ENCODE assay signal across 19 cellular contexts in genomic region chr4:101050836-101051205, GRCh38.
"Had no signal": no experiment of that assay in that cellular context is flagged by ENCODE, and none has a peak within 500 bp of the region (broad histone marks: within the 10 kb centered on the region; RNA-seq: fewer than 3 reads in every experiment).

No MANE protein-coding gene starts in this region.

- H3K36me3 Mint-ChIP-seq: activated naive CD4-positive, alpha-beta T cell treated with anti-CD3 and anti-CD28 coated beads, Interleukin-2, amount 10 ng/mL, durations not matched to agents 7 days and 5 days had no signal

- H3K4me1 ChIP-seq: lower lobe of right lung, spleen had no signal

- H3K4me1 Mint-ChIP-seq: activated naive CD4-positive, alpha-beta T cell treated with anti-CD3 and anti-CD28 coated beads, Interleukin-2, amount 10 ng/mL, durations not matched to agents 7 days and 5 days; stimulated activated naive CD8-positive, alpha-beta T cell treated with anti-CD3 and anti-CD28 coated beads, Interleukin-15, amount 100 ng/mL, for 72 hours had no signal

- H3K27ac ChIP-seq: lower lobe of right lung, spleen had no signal

- H3K27ac Mint-ChIP-seq: activated CD8-positive, alpha-beta T cell treated with anti-CD3 and anti-CD28 coated beads for 36 hours; activated naive CD4-positive, alpha-beta T cell treated with anti-CD3 and anti-CD28 coated beads, Interleukin-2, amount 10 ng/mL, durations not matched to agents 7 days and 5 days; stimulated activated naive CD8-positive, alpha-beta T cell treated with anti-CD3 and anti-CD28 coated beads, Interleukin-15, amount 100 ng/mL, for 72 hours had no signal

- H3K9me3 Mint-ChIP-seq: activated CD8-positive, alpha-beta T cell treated with anti-CD3 and anti-CD28 coated beads for 36 hours; activated naive CD4-positive, alpha-beta T cell treated with anti-CD3 and anti-CD28 coated beads, Interleukin-2, amount 10 ng/mL, durations not matched to agents 7 days and 5 days; activated T-cell treated with anti-CD3 and anti-CD28 coated beads, Interleukin-2, amount 50 U/mL, for 4 hours; immature natural killer cell; neural crest cell; stimulated activated naive CD8-positive, alpha-beta T cell treated with anti-CD3 and anti-CD28 coated beads, Interleukin-15, amount 100 ng/mL, for 72 hours had no signal

- H3K27me3 Mint-ChIP-seq: activated CD8-positive, alpha-beta T cell treated with anti-CD3 and anti-CD28 coated beads for 36 hours; activated naive CD4-positive, alpha-beta T cell treated with anti-CD3 and anti-CD28 coated beads, Interleukin-2, amount 10 ng/mL, durations not matched to agents 7 days and 5 days; stimulated activated naive CD8-positive, alpha-beta T cell treated with anti-CD3 and anti-CD28 coated beads, Interleukin-15, amount 100 ng/mL, for 72 hours had no signal

- DNase-seq: activated CD4-positive, alpha-beta T cell treated with anti-CD3 and anti-CD28 coated beads for 48 hours; activated CD4-positive, CD25-positive, alpha-beta regulatory T cell; activated effector memory CD4-positive, alpha-beta T cell treated with anti-CD3 and anti-CD28 coated beads, Interleukin-2, amount 50 U/mL, for 16 hours; activated naive CD4-positive, alpha-beta T cell treated with anti-CD3 and anti-CD28 coated beads, Interleukin-2, amount 10 ng/mL, durations not matched to agents 7 days and 5 days; activated T-cell treated with anti-CD3 and anti-CD28 coated beads, Interleukin-2, amount 50 U/mL, for 4 hours; immature natural killer cell; lower lobe of right lung; mesendoderm; mucosa of descending colon; retina; spleen; stimulated activated CD4-positive, alpha-beta T cell treated with anti-CD3 and anti-CD28 coated beads, Interleukin-4, amount 100 ng/mL, for 1 hour; stimulated activated naive CD8-positive, alpha-beta T cell treated with anti-CD3 and anti-CD28 coated beads, Interleukin-15, amount 100 ng/mL, for 72 hours; T1000 had no signal

- H3K4me3 ChIP-seq: cardiac muscle cell, lower lobe of right lung, mucosa of descending colon, spleen, tibial nerve had no signal

- H3K9me3 ChIP-seq: lower lobe of right lung, mucosa of descending colon, spleen, tibial nerve had no signal

- H3K27me3 ChIP-seq: cardiac muscle cell, spleen, tibial nerve had no signal

- H3K36me3 ChIP-seq: cardiac muscle cell, lower lobe of right lung, tibial nerve had no signal

- ATAC-seq: left lobe of liver, lower lobe of right lung, mucosa of descending colon had no signal

- H3K4me3 Mint-ChIP-seq: activated CD8-positive, alpha-beta T cell treated with anti-CD3 and anti-CD28 coated beads for 36 hours; activated naive CD4-positive, alpha-beta T cell treated with anti-CD3 and anti-CD28 coated beads, Interleukin-2, amount 10 ng/mL, durations not matched to agents 7 days and 5 days; activated T-cell treated with anti-CD3 and anti-CD28 coated beads, Interleukin-2, amount 50 U/mL, for 4 hours; immature natural killer cell; neural crest cell; stimulated activated naive CD8-positive, alpha-beta T cell treated with anti-CD3 and anti-CD28 coated beads, Interleukin-15, amount 100 ng/mL, for 72 hours had no signal
